ENCODE assay signal across 9 cellular contexts in genomic region chr2:19933351-19933981, GRCh38. TPM values are rescaled to one million over a fixed set of nuclear protein-coding genes. Genes with fewer than 3 reads are reported as not detected.
DNase-seq lines count a peak whose midpoint lies in the region; ATAC-seq and TF ChIP-seq lines count a peak whose summit lies in the region.
"Had no signal": no experiment of that assay in that cellular context is flagged by ENCODE, and none has a peak within 500 bp of the region (broad histone marks: within the 10 kb centered on the region; RNA-seq: fewer than 3 reads in every experiment).

No MANE protein-coding gene starts in this region.

- peaks cover 16% of the 10 kb centered on the region for H3K4me1 Mint-ChIP-seq in chondrocyte (ENCODE audit: low read depth)

- H3F3A ChIP-seq in smooth muscle cell (ENCODE audit: low read depth), result no peaks in the 10 kb centered on the region

- H3K9me3 ChIP-seq in smooth muscle cell (replicated peaks; ENCODE audit: low read depth), result peaks cover 3% of the 10 kb centered on the region
- H3K9me3 ChIP-seq: pancreas had no signal

- H3K27ac Mint-ChIP-seq in chondrocyte (ENCODE audit: unreplicated experiment), result peak overlapping the region; percentile 30

- H4K20me1 ChIP-seq in smooth muscle cell (ENCODE audit: low read depth), result no peaks in the 10 kb centered on the region

- H3K4me3 Mint-ChIP-seq in chondrocyte (ENCODE audit: unreplicated experiment), result peak overlapping the region; percentile 4

- no peak for TF ChIP-seq CTCF in chondrocyte (IDR thresholded peaks at IDR 0.05)
- no peak for TF ChIP-seq CTCF in smooth muscle cell (IDR thresholded peaks at IDR 0.05; ENCODE audit: borderline replicate concordance, insufficient read depth, poor library complexity, severe bottlenecking)

- intact Hi-C loops in left cardiac atrium (cut with DNase I), result no loop called here

- WGBS in smooth muscle cell (ENCODE audit: low lambda C conversion rate), result 32% methylated on average over 5 of the region's 5 CpGs

- peak overlapping the region; percentile 34 for H3K27ac ChIP-seq in smooth muscle cell (ENCODE audit: low read depth)

- H3K4me2 ChIP-seq in smooth muscle cell, result peak overlapping the region; percentile 1

- peak; percentile 59 for ATAC-seq in GM19372 (IDR thresholded peaks at IDR 0.05; ENCODE audit: low read depth, unreplicated experiment)
- ATAC-seq in HG03442 (IDR thresholded peaks at IDR 0.05; ENCODE audit: unreplicated experiment), result peak; percentile 64
- ATAC-seq in left cardiac atrium, result no peak

- H3K4me3 ChIP-seq in smooth muscle cell, result no peak overlapping the region
- H3K4me3 ChIP-seq: pancreas had no signal

- H3K79me2 ChIP-seq in smooth muscle cell (ENCODE audit: low read depth), result no peaks in the 10 kb centered on the region

- H3K4me1 ChIP-seq in smooth muscle cell (ENCODE audit: low read depth), result no peaks in the 10 kb centered on the region

- H3K9ac ChIP-seq in smooth muscle cell (ENCODE audit: low read depth), result no peak overlapping the region

- H3K9me3 Mint-ChIP-seq in chondrocyte (ENCODE audit: low read depth), result peaks cover 1% of the 10 kb centered on the region

- H3K36me3 Mint-ChIP-seq in chondrocyte (ENCODE audit: low read depth), result peaks cover 24% of the 10 kb centered on the region

- no peak for DNase-seq in chondrocyte (ENCODE audit: low spot score)
- DNase-seq in smooth muscle cell (lab: John Stamatoyannopoulos, UW; ENCODE audit: unreplicated experiment), result no peak
- DNase-seq in SKM-1 treated with dmso at 0.1 percent for 144 hours (lab: John Stamatoyannopoulos, UW; ENCODE audit: unreplicated experiment), result no peak
- DNase-seq in NAMALWA (ENCODE audit: low spot score), result no peak
- no peak for DNase-seq in NOMO-1 treated with dmso at 0.1 percent for 144 hours (lab: John Stamatoyannopoulos, UW; ENCODE audit: unreplicated experiment)
- DNase-seq in left cardiac atrium, result no peak
- DNase-seq: pancreas had no signal

- H3K27me3 ChIP-seq in smooth muscle cell (ENCODE audit: low read depth), result no peaks in the 10 kb centered on the region
- H3K27me3 ChIP-seq: pancreas had no signal

- no peaks in the 10 kb centered on the region for H3K27me3 Mint-ChIP-seq in chondrocyte (ENCODE audit: low read depth)

- peaks cover 23% of the 10 kb centered on the region for H3K36me3 ChIP-seq in smooth muscle cell (ENCODE audit: low read depth)

- no peak overlapping the region for H2AFZ ChIP-seq in smooth muscle cell (ENCODE audit: low read depth)

RNA-seq across cellular contexts. Expression of gene TTC32, which starts 31.7 kb away (rescaled TPM):
- 5.8 to 8.0 TPM (median 6.7 TPM) in 3 replicates for total RNA-seq in chondrocyte
- 6.2 and 12.5 TPM in 2 replicates for total RNA-seq in smooth muscle cell
- 5.1 and 5.2 TPM in 2 replicates for polyA plus RNA-seq in smooth muscle cell
- 1 to 10 TPM; 3.6 to 6.5 TPM for total RNA-seq in left cardiac atrium

RNA-seq across cellular contexts. Expression of gene WDR35, which starts 56.4 kb away (rescaled TPM):
- total RNA-seq in chondrocyte (4.6 to 9.6 TPM (median 4.9 TPM) in 3 replicates), smooth muscle cell (4.7 and 5.7 TPM in 2 replicates), left cardiac atrium (1 to 10 TPM; 3.7 to 6.3 TPM)
- 0.70 and 1.6 TPM in 2 replicates for polyA plus RNA-seq in smooth muscle cell

Comparison
In these comparisons a context has a peak if more than half of its experiments do, and no peak if none do; other contexts are left out.
1. ATAC-seq: peak in GM19372 (single experiment) and HG03442 (single experiment); none in left cardiac atrium (0 of 2).